In genomic region chr12:101666017-101666728, GRCh38 we compare ENCODE assay signal across 18 cellular contexts. TPM values are rescaled to one million over a fixed set of nuclear protein-coding genes. Genes with fewer than 3 reads are reported as not detected.
DNase-seq lines count a peak whose midpoint lies in the region; ATAC-seq and TF ChIP-seq lines count a peak whose summit lies in the region.
"Had no signal": no experiment of that assay in that cellular context is flagged by ENCODE, and none has a peak within 500 bp of the region (broad histone marks: within the 10 kb centered on the region; RNA-seq: fewer than 3 reads in every experiment).

No MANE protein-coding gene starts in this region.

- H3K36me3 Mint-ChIP-seq in neural crest cell (ENCODE audit: low read depth): peaks cover 3% of the 10 kb centered on the region
- H3K36me3 Mint-ChIP-seq in stimulated activated naive B cell treated with anti-CD40 and anti-IgM and Interleukin-4, amounts not matched to agents 10 μg/mL and 1 μg/mL and 100 μg/mL, for 72 hours: peaks cover under 1 to 2% of the 10 kb centered on the region in 2 donors
- no peaks in the 10 kb centered on the region for H3K36me3 Mint-ChIP-seq in activated naive CD4-positive, alpha-beta T cell treated with anti-CD3 and anti-CD28 coated beads, Interleukin-2, amount 10 ng/mL, durations not matched to agents 7 days and 5 days
- H3K36me3 Mint-ChIP-seq: CD8-positive, alpha-beta memory T cell had no signal

- H3K4me1 Mint-ChIP-seq in neural crest cell: peaks cover 35% of the 10 kb centered on the region
- H3K4me1 Mint-ChIP-seq in stimulated activated naive B cell treated with anti-CD40 and anti-IgM and Interleukin-4, amounts not matched to agents 10 μg/mL and 1 μg/mL and 100 μg/mL, for 72 hours: peaks cover 12 to 18% of the 10 kb centered on the region in 2 donors
- H3K4me1 Mint-ChIP-seq in activated naive CD4-positive, alpha-beta T cell treated with anti-CD3 and anti-CD28 coated beads, Interleukin-2, amount 10 ng/mL, durations not matched to agents 7 days and 5 days: peaks cover 12% of the 10 kb centered on the region

- no peaks in the 10 kb centered on the region for H3K27me3 Mint-ChIP-seq in neural crest cell (ENCODE audit: low read depth)
- H3K27me3 Mint-ChIP-seq in stimulated activated naive B cell treated with anti-CD40 and anti-IgM and Interleukin-4, amounts not matched to agents 10 μg/mL and 1 μg/mL and 100 μg/mL, for 72 hours: peaks cover 0 to 8% of the 10 kb centered on the region in 2 donors
- peaks cover 10% of the 10 kb centered on the region for H3K27me3 Mint-ChIP-seq in activated naive CD4-positive, alpha-beta T cell treated with anti-CD3 and anti-CD28 coated beads, Interleukin-2, amount 10 ng/mL, durations not matched to agents 7 days and 5 days

- no peak overlapping the region for H3K4me3 ChIP-seq in HEK293 (ENCODE audit: low read depth, low read length)
- H3K4me3 ChIP-seq: MG63 had no signal

- no peak overlapping the region for H3K27ac ChIP-seq in HEK293 (ENCODE audit: extremely low read depth, low read depth, low read length)
- H3K27ac ChIP-seq in cingulate gyrus (ENCODE audit: low read depth, low read length): peak overlapping the region; percentile 62

- H3K4me1 ChIP-seq in HEK293 (ENCODE audit: control insufficient read depth, insufficient read depth, low read length): no peaks in the 10 kb centered on the region

- CTCF ChIA-PET in HEK293 (lab: Yijun Ruan, JAX): interaction anchor here (1.4 kb wide), 1 partner anchor 20 kb away, joined by 3 read pairs; no protein-coding TSS in a partner anchor
- CTCF ChIA-PET in activated naive CD4-positive, alpha-beta T cell treated with anti-CD3 and anti-CD28 coated beads, Interleukin-2, amount 10 ng/mL, durations not matched to agents 7 days and 5 days (lab: Charles Lee): interaction anchor here (1.3 kb wide), 1 partner anchor 93 kb away, joined by 6 read pairs; no protein-coding TSS in a partner anchor

- H3K4me3 Mint-ChIP-seq in neural crest cell: no peak overlapping the region
- H3K4me3 Mint-ChIP-seq in stimulated activated naive B cell treated with anti-CD40 and anti-IgM and Interleukin-4, amounts not matched to agents 10 μg/mL and 1 μg/mL and 100 μg/mL, for 72 hours: no peak overlapping the region
- H3K4me3 Mint-ChIP-seq in activated naive CD4-positive, alpha-beta T cell treated with anti-CD3 and anti-CD28 coated beads, Interleukin-2, amount 10 ng/mL, durations not matched to agents 7 days and 5 days: no peak overlapping the region
- H3K4me3 Mint-ChIP-seq: B cell; CD8-positive, alpha-beta memory T cell had no signal

- no peaks in the 10 kb centered on the region for H3K36me3 ChIP-seq in HEK293 (ENCODE audit: control insufficient read depth in 2 of 2, insufficient read depth in 1 of 2, low read length in 2 of 2)
- H3K36me3 ChIP-seq: MG63 had no signal

- no peaks in the 10 kb centered on the region for H3K9me3 ChIP-seq in HEK293 (ENCODE audit: control insufficient read depth, insufficient read depth, low read depth, low read length)
- H3K9me3 ChIP-seq: MG63 had no signal

- POLR2A ChIA-PET in HEK293 (lab: Yijun Ruan, JAX): no interaction called here

- no peak for ATAC-seq in stimulated activated naive B cell treated with anti-CD40 and anti-IgM and Interleukin-4, amounts not matched to agents 10 μg/mL and 1 μg/mL and 100 μg/mL, for 72 hours (replicated peaks)

- H3K9me3 Mint-ChIP-seq in neural crest cell: no peaks in the 10 kb centered on the region
- no peaks in the 10 kb centered on the region for H3K9me3 Mint-ChIP-seq in stimulated activated naive B cell treated with anti-CD40 and anti-IgM and Interleukin-4, amounts not matched to agents 10 μg/mL and 1 μg/mL and 100 μg/mL, for 72 hours
- no peaks in the 10 kb centered on the region for H3K9me3 Mint-ChIP-seq in activated naive CD4-positive, alpha-beta T cell treated with anti-CD3 and anti-CD28 coated beads, Interleukin-2, amount 10 ng/mL, durations not matched to agents 7 days and 5 days
- H3K9me3 Mint-ChIP-seq: CD8-positive, alpha-beta memory T cell had no signal

- no peak for DNase-seq in neural crest cell (ENCODE audit: low read depth, low spot score)
- DNase-seq in stimulated activated naive B cell treated with anti-CD40 and anti-IgM and Interleukin-4, amounts not matched to agents 10 μg/mL and 1 μg/mL and 100 μg/mL, for 72 hours: no peak
- no peak for DNase-seq in activated CD4-positive, alpha-beta T cell treated with anti-CD3 and anti-CD28 coated beads for 48 hours
- DNase-seq in effector CD8-positive, alpha-beta T cell (lab: John Stamatoyannopoulos, UW): no peak
- no peak for DNase-seq in activated naive CD4-positive, alpha-beta T cell treated with anti-CD3 and anti-CD28 coated beads, Interleukin-2, amount 10 ng/mL, durations not matched to agents 7 days and 5 days
- DNase-seq: ACHN; CD8-positive, alpha-beta memory T cell; DMS 273 treated with DMSO at 0.1 percent for 48 hours; H7; MG63; NCI-H1092 treated with DMSO at 0.1 percent for 48 hours; NCI-H1694 treated with DMSO at 0.1 percent for 48 hours; NCI-H446 treated with DMSO at 0.1 percent for 48 hours; NCI-H748 treated with DMSO at 0.1 percent for 48 hours; SHP77 treated with DMSO at 0.1 percent for 48 hours had no signal

- peak overlapping the region; percentile 16 for H3K27ac Mint-ChIP-seq in neural crest cell (ENCODE audit: unreplicated experiment)
- H3K27ac Mint-ChIP-seq in stimulated activated naive B cell treated with anti-CD40 and anti-IgM and Interleukin-4, amounts not matched to agents 10 μg/mL and 1 μg/mL and 100 μg/mL, for 72 hours: peak overlapping the region; percentile 73
- H3K27ac Mint-ChIP-seq in activated naive CD4-positive, alpha-beta T cell treated with anti-CD3 and anti-CD28 coated beads, Interleukin-2, amount 10 ng/mL, durations not matched to agents 7 days and 5 days: no peak overlapping the region
- H3K27ac Mint-ChIP-seq: B cell had no signal

- no peak for TF ChIP-seq CTCF in HEK293 (tag by site-specific recombination; IDR thresholded peaks at IDR 0.05)
- TF ChIP-seq CTCF in neural crest cell (conservative IDR thresholded peaks at IDR 0.05): no peak

TF ChIP-seq in HEK293, 187 proteins besides CTCF, POLR2A, EP300 and RAD21:
- TF ChIP-seq ZBTB7A (tag by site-specific recombination; IDR thresholded peaks at IDR 0.05; ENCODE audit: low read depth) (no peak), ZNF621 (tag by site-specific recombination; IDR thresholded peaks at IDR 0.05) (no peak), ZNF501 (tag by site-specific recombination; IDR thresholded peaks at IDR 0.05) (no peak), ZNF560 (tag by site-specific recombination; IDR thresholded peaks at IDR 0.05; ENCODE audit: borderline replicate concordance) (no peak), ZNF157 (tag by site-specific recombination; IDR thresholded peaks at IDR 0.05) (no peak), KLF10 (tag by site-specific recombination; IDR thresholded peaks at IDR 0.05) (no peak)
- TF ChIP-seq, protein P1, sequence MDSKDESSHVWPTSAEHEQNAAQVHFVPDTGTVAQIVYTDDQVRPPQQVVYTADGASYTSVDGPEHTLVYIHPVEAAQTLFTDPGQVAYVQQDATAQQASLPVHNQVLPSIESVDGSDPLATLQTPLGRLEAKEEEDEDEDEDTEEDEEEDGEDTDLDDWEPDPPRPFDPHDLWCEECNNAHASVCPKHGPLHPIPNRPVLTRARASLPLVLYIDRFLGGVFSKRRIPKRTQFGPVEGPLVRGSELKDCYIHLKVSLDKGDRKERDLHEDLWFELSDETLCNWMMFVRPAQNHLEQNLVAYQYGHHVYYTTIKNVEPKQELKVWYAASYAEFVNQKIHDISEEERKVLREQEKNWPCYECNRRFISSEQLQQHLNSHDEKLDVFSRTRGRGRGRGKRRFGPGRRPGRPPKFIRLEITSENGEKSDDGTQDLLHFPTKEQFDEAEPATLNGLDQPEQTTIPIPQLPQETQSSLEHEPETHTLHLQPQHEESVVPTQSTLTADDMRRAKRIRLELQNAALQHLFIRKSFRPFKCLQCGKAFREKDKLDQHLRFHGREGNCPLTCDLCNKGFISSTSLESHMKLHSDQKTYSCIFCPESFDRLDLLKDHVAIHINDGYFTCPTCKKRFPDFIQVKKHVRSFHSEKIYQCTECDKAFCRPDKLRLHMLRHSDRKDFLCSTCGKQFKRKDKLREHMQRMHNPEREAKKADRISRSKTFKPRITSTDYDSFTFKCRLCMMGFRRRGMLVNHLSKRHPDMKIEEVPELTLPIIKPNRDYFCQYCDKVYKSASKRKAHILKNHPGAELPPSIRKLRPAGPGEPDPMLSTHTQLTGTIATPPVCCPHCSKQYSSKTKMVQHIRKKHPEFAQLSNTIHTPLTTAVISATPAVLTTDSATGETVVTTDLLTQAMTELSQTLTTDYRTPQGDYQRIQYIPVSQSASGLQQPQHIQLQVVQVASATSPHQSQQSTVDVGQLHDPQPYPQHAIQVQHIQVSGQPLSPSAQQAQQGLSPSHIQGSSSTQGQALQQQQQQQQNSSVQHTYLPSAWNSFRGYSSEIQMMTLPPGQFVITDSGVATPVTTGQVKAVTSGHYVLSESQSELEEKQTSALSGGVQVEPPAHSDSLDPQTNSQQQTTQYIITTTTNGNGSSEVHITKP (tag by site-specific recombination; IDR thresholded peaks at IDR 0.05): peak; percentile 82

RNA-seq across cellular contexts. Expression of gene CHPT1, which starts 31.3 kb away (rescaled TPM):
- total RNA-seq in neural crest cell: 20.7 and 22.7 TPM in 2 replicates
